Comparison of ENCODE assay signal across 21 cellular contexts in genomic region chr22:33382427-33382826, GRCh38.
"Had no signal": no experiment of that assay in that cellular context is flagged by ENCODE, and none has a peak within 500 bp of the region (broad histone marks: within the 10 kb centered on the region; RNA-seq: fewer than 3 reads in every experiment).

No MANE protein-coding gene starts in this region.

- H3K27me3 Mint-ChIP-seq: activated CD8-positive, alpha-beta T cell treated with anti-CD3 and anti-CD28 coated beads for 36 hours; dendritic cell treated with granulocyte-macrophage colony-stimulating factor and Interleukin-4, amounts not matched to agents 40 ng/mL and 50 ng/mL, for 4 days; effector memory CD8-positive, alpha-beta T cell; progenitor cell of endocrine pancreas; stimulated activated naive CD8-positive, alpha-beta T cell treated with anti-CD3 and anti-CD28 coated beads, Interleukin-15, amount 100 ng/mL, for 72 hours had no signal

- H3K9me3 ChIP-seq: testis had no signal

- DNase-seq: activated CD4-positive, alpha-beta T cell treated with anti-CD3 and anti-CD28 coated beads for 4 hours; activated CD8-positive, alpha-beta T cell treated with anti-CD3 and anti-CD28 coated beads for 36 hours; activated gamma-delta T cell; activated T-cell treated with anti-CD3 and anti-CD28 coated beads, Interleukin-2, amount 50 U/mL, for 48 hours; effector memory CD8-positive, alpha-beta T cell; heart right ventricle; left ventricle myocardium inferior; nucleus accumbens; spleen; stimulated activated naive CD8-positive, alpha-beta T cell treated with anti-CD3 and anti-CD28 coated beads, Interleukin-15, amount 100 ng/mL, for 72 hours; testis; upper lobe of right lung had no signal

- H3K27ac Mint-ChIP-seq: activated CD8-positive, alpha-beta T cell treated with anti-CD3 and anti-CD28 coated beads for 36 hours; activated naive CD4-positive, alpha-beta T cell treated with anti-CD3 and anti-CD28 coated beads, Interleukin-2, amount 50 U/mL, for 72 hours; dendritic cell treated with granulocyte-macrophage colony-stimulating factor and Interleukin-4, amounts not matched to agents 40 ng/mL and 50 ng/mL, for 4 days; effector memory CD8-positive, alpha-beta T cell; memory B cell; natural killer cell treated with Interleukin-12 subunit alpha and Interleukin-12 subunit beta and Interleukin-15 and Interleukin-18, amount 100 ng/mL, for 72 hours; progenitor cell of endocrine pancreas; stimulated activated naive CD8-positive, alpha-beta T cell treated with anti-CD3 and anti-CD28 coated beads, Interleukin-15, amount 100 ng/mL, for 72 hours; WTC11 had no signal

- H3K27ac ChIP-seq: heart right ventricle, left ventricle myocardium inferior, spleen, testis, upper lobe of right lung had no signal

- FAIRE-seq: frontal cortex, TTC549 had no signal

- H3K4me3 ChIP-seq: heart right ventricle, left ventricle myocardium inferior, spleen, testis, upper lobe of right lung had no signal

- H3K36me3 ChIP-seq: upper lobe of right lung had no signal

- H3K4me1 ChIP-seq: heart right ventricle, left ventricle myocardium inferior, spleen, testis, upper lobe of right lung had no signal

- H3K4me1 Mint-ChIP-seq: memory B cell; stimulated activated naive CD8-positive, alpha-beta T cell treated with anti-CD3 and anti-CD28 coated beads, Interleukin-15, amount 100 ng/mL, for 72 hours; WTC11 had no signal

- ATAC-seq: activated CD8-positive, alpha-beta T cell treated with anti-CD3 and anti-CD28 coated beads for 36 hours; activated naive CD4-positive, alpha-beta T cell treated with anti-CD3 and anti-CD28 coated beads, Interleukin-2, amount 50 U/mL, for 72 hours; effector memory CD8-positive, alpha-beta T cell; heart right ventricle; natural killer cell treated with Interleukin-12 subunit alpha and Interleukin-12 subunit beta and Interleukin-15 and Interleukin-18, amount 100 ng/mL, for 72 hours; sciatic nerve; stimulated activated naive CD8-positive, alpha-beta T cell treated with anti-CD3 and anti-CD28 coated beads, Interleukin-15, amount 100 ng/mL, for 72 hours; upper lobe of right lung; WTC11 had no signal

- H3K4me3 Mint-ChIP-seq: activated CD8-positive, alpha-beta T cell treated with anti-CD3 and anti-CD28 coated beads for 36 hours; dendritic cell treated with granulocyte-macrophage colony-stimulating factor and Interleukin-4, amounts not matched to agents 40 ng/mL and 50 ng/mL, for 4 days; effector memory CD8-positive, alpha-beta T cell; memory B cell; natural killer cell treated with Interleukin-12 subunit alpha and Interleukin-12 subunit beta and Interleukin-15 and Interleukin-18, amount 100 ng/mL, for 72 hours; stimulated activated naive CD8-positive, alpha-beta T cell treated with anti-CD3 and anti-CD28 coated beads, Interleukin-15, amount 100 ng/mL, for 72 hours; WTC11 had no signal

- H3K27me3 ChIP-seq: heart right ventricle, spleen, testis, upper lobe of right lung had no signal
